ENCODE assay signal across 13 cellular contexts in the genomic region with DNA sequence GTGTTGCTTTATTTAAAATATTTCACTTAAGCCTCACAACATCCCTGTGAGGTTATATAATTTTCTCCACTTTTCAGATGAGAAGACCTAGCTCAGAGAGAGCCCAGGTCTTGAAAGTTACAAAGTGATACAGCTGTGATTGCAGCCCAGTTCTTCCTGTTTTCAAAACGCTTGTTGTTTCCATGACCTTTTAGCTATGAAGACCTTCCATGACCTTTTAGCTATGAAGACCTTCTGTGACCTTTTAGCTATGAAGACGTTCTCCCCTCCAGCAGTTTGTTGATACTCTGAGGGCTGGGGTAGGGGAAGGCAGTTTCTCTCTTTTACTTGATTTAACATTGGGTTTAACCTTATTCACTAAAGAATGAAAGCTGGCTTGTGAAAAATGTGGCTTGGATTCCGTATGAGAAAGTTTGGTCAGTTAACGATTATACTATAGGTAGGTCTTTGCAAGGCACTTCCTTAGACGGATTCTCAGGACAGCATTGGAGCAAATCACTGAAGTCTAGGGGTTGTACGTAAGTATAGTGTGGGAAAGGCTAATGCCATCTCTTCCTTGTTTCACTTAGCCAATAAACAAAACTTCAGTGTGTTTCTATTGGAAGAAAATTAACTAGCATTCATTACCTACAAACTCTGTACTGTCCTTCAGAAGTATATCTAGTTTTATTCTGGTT.
"Had no signal": no experiment of that assay in that cellular context is flagged by ENCODE, and none has a peak within 500 bp of the region (broad histone marks: within the 10 kb centered on the region; RNA-seq: fewer than 3 reads in every experiment).

No MANE protein-coding gene starts in this region.

- ATAC-seq: pancreas had no signal

- H3K27ac Mint-ChIP-seq: activated naive CD4-positive, alpha-beta T cell treated with anti-CD3 and anti-CD28 coated beads, Interleukin-2, amount 50 U/mL, for 24 hours; activated T-helper 2 cell treated with anti-CD3 and anti-CD28 coated beads, Interferon-gamma antibody, Interleukin-2, Interleukin-4, amounts not matched to agents 10 μg/mL and 5 μg/mL and 100 μg/mL, durations not matched to agents 14 hours and 24 hours and 36 hours; brain had no signal

- H3K4me3 Mint-ChIP-seq: activated naive CD4-positive, alpha-beta T cell treated with anti-CD3 and anti-CD28 coated beads, Interleukin-2, amount 50 U/mL, for 24 hours; brain; neural crest cell had no signal

- H3K9me3 Mint-ChIP-seq: activated naive CD4-positive, alpha-beta T cell treated with anti-CD3 and anti-CD28 coated beads, Interleukin-2, amount 50 U/mL, for 24 hours; activated T-helper 2 cell treated with anti-CD3 and anti-CD28 coated beads, Interferon-gamma antibody, Interleukin-2, Interleukin-4, amounts not matched to agents 10 μg/mL and 5 μg/mL and 100 μg/mL, durations not matched to agents 14 hours and 24 hours and 36 hours; neural crest cell had no signal

- H3K27me3 Mint-ChIP-seq: activated naive CD4-positive, alpha-beta T cell treated with anti-CD3 and anti-CD28 coated beads, Interleukin-2, amount 50 U/mL, for 24 hours; brain had no signal

- DNase-seq: activated CD8-positive, alpha-beta memory T cell treated with anti-CD3 and anti-CD28 coated beads for 24 hours; activated T-cell treated with anti-CD3 and anti-CD28 coated beads for 4 hours; amygdala; dermis blood vessel endothelial cell; pancreas; stimulated activated CD4-positive, alpha-beta T cell treated with anti-CD3 and anti-CD28 coated beads, Interleukin-4, amount 100 ng/mL, for 1 hour; stimulated activated CD8-positive, alpha-beta memory T cell treated with anti-CD3 and anti-CD28 coated beads, Interleukin-4, amount 100 ng/mL, for 48 hours; T-helper 9 cell; thyroid gland had no signal
